30 cellular contexts compared by ENCODE assay signal in genomic region chr2:167992258-167992657, GRCh38.
"Had no signal": no experiment of that assay in that cellular context is flagged by ENCODE, and none has a peak within 500 bp of the region (broad histone marks: within the 10 kb centered on the region; RNA-seq: fewer than 3 reads in every experiment).

No MANE protein-coding gene starts in this region.

- H3K27ac Mint-ChIP-seq: activated naive CD4-positive, alpha-beta T cell treated with anti-CD3 and anti-CD28 coated beads, Interleukin-2, amount 10 ng/mL, durations not matched to agents 7 days and 5 days; activated naive CD8-positive, alpha-beta T cell treated with anti-CD3 and anti-CD28 coated beads, Interleukin-2, amount 50 U/mL, for 24 hours; activated T-helper 1 cell treated with anti-CD3 and anti-CD28 coated beads, Interleukin-12 subunit alpha, Interleukin-12 subunit beta, Interleukin-2, Interleukin-4 antibody, amounts not matched to agents 30 ng/mL and 10 ng/mL and 1 ng/mL, durations not matched to agents 14 hours and 24 hours and 36 hours; naive thymus-derived CD4-positive, alpha-beta T cell had no signal

- H3K4me3 Mint-ChIP-seq: activated naive CD4-positive, alpha-beta T cell treated with anti-CD3 and anti-CD28 coated beads, Interleukin-2, amount 10 ng/mL, durations not matched to agents 7 days and 5 days; activated naive CD8-positive, alpha-beta T cell treated with anti-CD3 and anti-CD28 coated beads, Interleukin-2, amount 50 U/mL, for 24 hours; activated T-helper 1 cell treated with anti-CD3 and anti-CD28 coated beads, Interleukin-12 subunit alpha, Interleukin-12 subunit beta, Interleukin-2, Interleukin-4 antibody, amounts not matched to agents 30 ng/mL and 10 ng/mL and 1 ng/mL, durations not matched to agents 14 hours and 24 hours and 36 hours; neural crest cell had no signal

- H3K4me1 Mint-ChIP-seq: neural crest cell had no signal

- H3K4me1 ChIP-seq: breast epithelium, gastroesophageal sphincter, pancreas, prostate gland, sigmoid colon, suprapubic skin, tibial artery had no signal

- H3K9me3 Mint-ChIP-seq: activated naive CD4-positive, alpha-beta T cell treated with anti-CD3 and anti-CD28 coated beads, Interleukin-2, amount 10 ng/mL, durations not matched to agents 7 days and 5 days; activated naive CD8-positive, alpha-beta T cell treated with anti-CD3 and anti-CD28 coated beads, Interleukin-2, amount 50 U/mL, for 24 hours; activated T-helper 1 cell treated with anti-CD3 and anti-CD28 coated beads, Interleukin-12 subunit alpha, Interleukin-12 subunit beta, Interleukin-2, Interleukin-4 antibody, amounts not matched to agents 30 ng/mL and 10 ng/mL and 1 ng/mL, durations not matched to agents 14 hours and 24 hours and 36 hours; neural crest cell had no signal

- H3K4me3 ChIP-seq: breast epithelium, gastroesophageal sphincter, pancreas, prostate gland, sigmoid colon, suprapubic skin, tibial artery had no signal

- H3K27me3 ChIP-seq: breast epithelium, gastroesophageal sphincter, pancreas, sigmoid colon, suprapubic skin, tibial artery had no signal

- H3K27me3 Mint-ChIP-seq: activated naive CD4-positive, alpha-beta T cell treated with anti-CD3 and anti-CD28 coated beads, Interleukin-2, amount 10 ng/mL, durations not matched to agents 7 days and 5 days; activated naive CD8-positive, alpha-beta T cell treated with anti-CD3 and anti-CD28 coated beads, Interleukin-2, amount 50 U/mL, for 24 hours; naive thymus-derived CD4-positive, alpha-beta T cell had no signal

- H3K36me3 ChIP-seq: breast epithelium, gastroesophageal sphincter, pancreas, prostate gland, sigmoid colon had no signal

- DNase-seq: activated CD4-positive, alpha-beta T cell treated with anti-CD3 and anti-CD28 coated beads for 48 hours; activated CD4-positive, alpha-beta T cell treated with anti-CD3 and anti-CD28 coated beads, Interleukin-2, amount 50 U/mL, for 48 hours; activated CD8-positive, alpha-beta memory T cell treated with anti-CD3 and anti-CD28 coated beads, Interleukin-2, amount 50 U/mL, for 4 hours; activated gamma-delta T cell; activated naive CD4-positive, alpha-beta T cell treated with anti-CD3 and anti-CD28 coated beads, Interleukin-2, amount 10 ng/mL, durations not matched to agents 7 days and 5 days; activated naive CD8-positive, alpha-beta T cell treated with anti-CD3 and anti-CD28 coated beads, Interleukin-2, amount 50 U/mL, for 24 hours; activated T-cell treated with anti-CD3 and anti-CD28 coated beads, Interleukin-2, amount 50 U/mL, for 1 hour; amygdala; central memory CD4-positive, alpha-beta T cell; head of caudate nucleus; hippocampal formation; left colon; mammary epithelial cell; midbrain; naive thymus-derived CD4-positive, alpha-beta T cell; nucleus accumbens; pancreas; sigmoid colon; stimulated activated CD4-positive, alpha-beta T cell treated with anti-CD3 and anti-CD28 coated beads, Interleukin-15, amount 100 ng/mL, for 24 hours; stimulated activated CD4-positive, alpha-beta T cell treated with anti-CD3 and anti-CD28 coated beads, Interleukin-2, amount 100 ng/mL, for 24 hours; stimulated activated naive CD4-positive, alpha-beta T cell; tibial artery; WERI-Rb-1 had no signal

- ATAC-seq: activated CD4-positive, CD25-positive, alpha-beta regulatory T cell treated with anti-CD3 and anti-CD28 coated beads, Interleukin-2, amount 50 U/mL, for 24 hours; activated naive CD8-positive, alpha-beta T cell treated with anti-CD3 and anti-CD28 coated beads, Interleukin-2, amount 50 U/mL, for 24 hours; gastroesophageal sphincter; left colon; naive thymus-derived CD4-positive, alpha-beta T cell; pancreas had no signal

- H3K27ac ChIP-seq: breast epithelium, gastroesophageal sphincter, pancreas, prostate gland, sigmoid colon, suprapubic skin, tibial artery, WERI-Rb-1 had no signal

- H3K9me3 ChIP-seq: breast epithelium, gastroesophageal sphincter, pancreas, prostate gland, sigmoid colon, suprapubic skin, tibial artery had no signal
